Comparison of ENCODE assay signal across 19 cellular contexts in genomic region chr7:30177186-30177585, GRCh38. TPM values are rescaled to one million over a fixed set of nuclear protein-coding genes. Genes with fewer than 3 reads are reported as not detected.
A peak's percentile ranks its signal among the peaks of the same experiment; 100 is the strongest.
DNase-seq lines count a peak whose midpoint lies in the region; ATAC-seq and TF ChIP-seq lines count a peak whose summit lies in the region.
"Had no signal": no experiment of that assay in that cellular context is flagged by ENCODE, and none has a peak within 500 bp of the region (broad histone marks: within the 10 kb centered on the region; RNA-seq: fewer than 3 reads in every experiment).

No MANE protein-coding gene starts in this region.

- H3K27ac ChIP-seq in ascending aorta, result peak overlapping the region; percentile 19 to 79
- H3K27ac ChIP-seq in stomach smooth muscle (ENCODE audit: low read length), result peak overlapping the region; percentile 31
- H3K27ac ChIP-seq in dorsolateral prefrontal cortex, result peak overlapping the region in 5 of 59 donors; percentile 0 to 58 (median 19)
- H3K27ac ChIP-seq: SJSA1 had no signal

- ATAC-seq in natural killer cell, result no peak
- ATAC-seq in natural killer cell treated with Interleukin-12 subunit alpha and Interleukin-12 subunit beta and Interleukin-15 and Interleukin-18, amount 100 ng/mL, for 72 hours, result no peak
- ATAC-seq in naive B cell (ENCODE audit: low read depth in 2 of 2), result no peak
- no peak for ATAC-seq in stimulated activated naive B cell treated with anti-CD40 and anti-IgM and Interleukin-4, amounts not matched to agents 10 μg/mL and 1 μg/mL and 100 μg/mL, for 72 hours (replicated peaks)

- no peak for DNase-seq in natural killer cell
- no peak for DNase-seq in natural killer cell treated with Interleukin-12 subunit alpha and Interleukin-12 subunit beta and Interleukin-15 and Interleukin-18, amount 100 ng/mL, for 72 hours (ENCODE audit: low spot score)
- no peak for DNase-seq in ascending aorta (ENCODE audit: low spot score in 2 of 2)
- no peak for DNase-seq in naive B cell
- DNase-seq in stimulated activated naive B cell treated with anti-CD40 and anti-IgM and Interleukin-4, amounts not matched to agents 10 μg/mL and 1 μg/mL and 100 μg/mL, for 72 hours, result no peak
- DNase-seq in dorsolateral prefrontal cortex, result no peak
- DNase-seq in activated T-cell treated with anti-CD3 and anti-CD28 coated beads for 4 hours, result no peak
- DNase-seq: CD4-positive, CD25-positive, alpha-beta regulatory T cell; COR-L47; DND-41; Kasumi-1; NCI-H1048; NCI-H1417 treated with DMSO at 0.1 percent for 48 hours; NCI-H187; NCI-H748 treated with DMSO at 0.1 percent for 48 hours; OCI-M1 had no signal

- H3K36me3 ChIP-seq in ascending aorta (no peaks in the 10 kb centered on the region), stomach smooth muscle (ENCODE audit: control insufficient read depth in 2 of 2, insufficient read depth in 2 of 2, low read length in 2 of 2) (no peaks in the 10 kb centered on the region)
- H3K36me3 ChIP-seq: SJSA1 had no signal

- no peaks in the 10 kb centered on the region for H3K9me3 Mint-ChIP-seq in natural killer cell
- no peaks in the 10 kb centered on the region for H3K9me3 Mint-ChIP-seq in natural killer cell treated with Interleukin-12 subunit alpha and Interleukin-12 subunit beta and Interleukin-15 and Interleukin-18, amount 100 ng/mL, for 72 hours
- H3K9me3 Mint-ChIP-seq in naive B cell, result peaks cover 0 to 1% (median 0%) of the 10 kb centered on the region in 7 donors
- H3K9me3 Mint-ChIP-seq in stimulated activated naive B cell treated with anti-CD40 and anti-IgM and Interleukin-4, amounts not matched to agents 10 μg/mL and 1 μg/mL and 100 μg/mL, for 72 hours, result no peaks in the 10 kb centered on the region

- TF ChIP-seq CTCF in natural killer cell (IDR thresholded peaks at IDR 0.05) (no peak), ascending aorta (IDR thresholded peaks at IDR 0.05) (no peak), dorsolateral prefrontal cortex (IDR thresholded peaks at IDR 0.05 in 54 of 56, conservative IDR thresholded peaks at IDR 0.05 in 2 of 56; ENCODE audit: low read depth in 1 of 56, partially characterized antibody in 56 of 56) (no peak)

- H3K27me3 ChIP-seq in ascending aorta (no peaks in the 10 kb centered on the region), stomach smooth muscle (ENCODE audit: control insufficient read depth in 1 of 2, insufficient read depth in 2 of 2, low read length in 2 of 2) (no peaks in the 10 kb centered on the region), dorsolateral prefrontal cortex (no peaks in the 10 kb centered on the region)
- H3K27me3 ChIP-seq: SJSA1 had no signal

- H3K27ac Mint-ChIP-seq in natural killer cell, result peak overlapping the region; percentile 52 to 70
- H3K27ac Mint-ChIP-seq in natural killer cell treated with Interleukin-12 subunit alpha and Interleukin-12 subunit beta and Interleukin-15 and Interleukin-18, amount 100 ng/mL, for 72 hours, result peak overlapping the region in 1 of 2 donors; percentile 7
- H3K27ac Mint-ChIP-seq in naive B cell, result peak overlapping the region in 4 of 6 donors; percentile 67 to 87 (median 84)
- no peak overlapping the region for H3K27ac Mint-ChIP-seq in stimulated activated naive B cell treated with anti-CD40 and anti-IgM and Interleukin-4, amounts not matched to agents 10 μg/mL and 1 μg/mL and 100 μg/mL, for 72 hours

- H3K9me3 ChIP-seq in ascending aorta (no peaks in the 10 kb centered on the region), stomach smooth muscle (ENCODE audit: control insufficient read depth in 2 of 2, low read length in 2 of 2) (no peaks in the 10 kb centered on the region)
- H3K9me3 ChIP-seq: SJSA1 had no signal

- no peak overlapping the region for H3K4me3 ChIP-seq in ascending aorta
- no peak overlapping the region for H3K4me3 ChIP-seq in stomach smooth muscle (ENCODE audit: low read length in 2 of 2)
- no peak overlapping the region for H3K4me3 ChIP-seq in dorsolateral prefrontal cortex
- H3K4me3 ChIP-seq: GM12878, SJSA1 had no signal

- H3K36me3 Mint-ChIP-seq in natural killer cell, result no peaks in the 10 kb centered on the region
- H3K36me3 Mint-ChIP-seq in natural killer cell treated with Interleukin-12 subunit alpha and Interleukin-12 subunit beta and Interleukin-15 and Interleukin-18, amount 100 ng/mL, for 72 hours, result no peaks in the 10 kb centered on the region
- no peaks in the 10 kb centered on the region for H3K36me3 Mint-ChIP-seq in naive B cell
- H3K36me3 Mint-ChIP-seq in stimulated activated naive B cell treated with anti-CD40 and anti-IgM and Interleukin-4, amounts not matched to agents 10 μg/mL and 1 μg/mL and 100 μg/mL, for 72 hours, result no peaks in the 10 kb centered on the region
- H3K36me3 Mint-ChIP-seq: CD4-positive, CD25-positive, alpha-beta regulatory T cell had no signal

- intact Hi-C loops in natural killer cell (cut with micrococcal nuclease), result loop anchor here (2.0 kb wide), 1 partner anchor 14 kb away; no protein-coding TSS in a partner anchor
- intact Hi-C loops in ascending aorta (cut with DNase I), result no loop called here
- intact Hi-C loops in dorsolateral prefrontal cortex (cut with DNase I), result loop anchor here (5.0 to 10.0 kb wide), 2 partner anchors 35 to 328 kb away; partner anchors contain the start of gene GGCT (in 1 of the 2)

- peaks cover 0 to 2% of the 10 kb centered on the region in 2 donors for H3K27me3 Mint-ChIP-seq in natural killer cell (ENCODE audit: low read depth in 2 of 2)
- no peaks in the 10 kb centered on the region for H3K27me3 Mint-ChIP-seq in natural killer cell treated with Interleukin-12 subunit alpha and Interleukin-12 subunit beta and Interleukin-15 and Interleukin-18, amount 100 ng/mL, for 72 hours
- no peaks in the 10 kb centered on the region for H3K27me3 Mint-ChIP-seq in naive B cell
- no peaks in the 10 kb centered on the region for H3K27me3 Mint-ChIP-seq in stimulated activated naive B cell treated with anti-CD40 and anti-IgM and Interleukin-4, amounts not matched to agents 10 μg/mL and 1 μg/mL and 100 μg/mL, for 72 hours
- H3K27me3 Mint-ChIP-seq: CD4-positive, CD25-positive, alpha-beta regulatory T cell had no signal

- H3K4me3 Mint-ChIP-seq in natural killer cell (peak overlapping the region; percentile 54), naive B cell (peak overlapping the region in 1 of 8 donors; percentile 77)
- no peak overlapping the region for H3K4me3 Mint-ChIP-seq in natural killer cell treated with Interleukin-12 subunit alpha and Interleukin-12 subunit beta and Interleukin-15 and Interleukin-18, amount 100 ng/mL, for 72 hours
- H3K4me3 Mint-ChIP-seq in stimulated activated naive B cell treated with anti-CD40 and anti-IgM and Interleukin-4, amounts not matched to agents 10 μg/mL and 1 μg/mL and 100 μg/mL, for 72 hours, result no peak overlapping the region
- H3K4me3 Mint-ChIP-seq: CD4-positive, CD25-positive, alpha-beta regulatory T cell had no signal

- H3K9ac ChIP-seq in stomach smooth muscle (ENCODE audit: low read length in 2 of 2), result no peak overlapping the region

- H3K4me1 ChIP-seq in ascending aorta (peaks cover 31 to 80% of the 10 kb centered on the region in 2 donors), stomach smooth muscle (ENCODE audit: control insufficient read depth, insufficient read depth, low read length) (peaks cover 68% of the 10 kb centered on the region)

- peaks cover 36 to 52% of the 10 kb centered on the region in 2 donors for H3K4me1 Mint-ChIP-seq in natural killer cell
- peaks cover 38 to 41% of the 10 kb centered on the region in 2 donors for H3K4me1 Mint-ChIP-seq in natural killer cell treated with Interleukin-12 subunit alpha and Interleukin-12 subunit beta and Interleukin-15 and Interleukin-18, amount 100 ng/mL, for 72 hours (ENCODE audit: low read depth in 2 of 2)
- H3K4me1 Mint-ChIP-seq in naive B cell, result peaks cover 31 to 39% (median 32%) of the 10 kb centered on the region in 3 donors
- H3K4me1 Mint-ChIP-seq in stimulated activated naive B cell treated with anti-CD40 and anti-IgM and Interleukin-4, amounts not matched to agents 10 μg/mL and 1 μg/mL and 100 μg/mL, for 72 hours, result peaks cover 20 to 30% of the 10 kb centered on the region in 2 donors

RNA-seq across cellular contexts. Expression of gene MTURN, which starts 42.4 kb away (rescaled TPM):
- total RNA-seq in natural killer cell (10 to 100 TPM; 31.6 to 37.3 (median 32.8) TPM), ascending aorta (40.9 TPM), dorsolateral prefrontal cortex (1,000 to 10,000 TPM in 11 of 120 experiments, 100 to 1,000 TPM in 109; 338 to 1,341 (median 633) TPM)
- total RNA-seq in natural killer cell treated with Interleukin-12 subunit alpha and Interleukin-12 subunit beta and Interleukin-15 and Interleukin-18, amount 100 ng/mL, for 72 hours, result 10 to 100 TPM in 1 of 2 donors, 1 to 10 TPM in 1; 3.6 to 10.2 TPM
- polyA plus RNA-seq in naive B cell (ENCODE audit: low read depth in 6 of 6), result 1 to 10 TPM; 3.1 to 8.3 (median 4.7) TPM
